ENCODE assay signal across 2 cellular contexts in the genomic region with DNA sequence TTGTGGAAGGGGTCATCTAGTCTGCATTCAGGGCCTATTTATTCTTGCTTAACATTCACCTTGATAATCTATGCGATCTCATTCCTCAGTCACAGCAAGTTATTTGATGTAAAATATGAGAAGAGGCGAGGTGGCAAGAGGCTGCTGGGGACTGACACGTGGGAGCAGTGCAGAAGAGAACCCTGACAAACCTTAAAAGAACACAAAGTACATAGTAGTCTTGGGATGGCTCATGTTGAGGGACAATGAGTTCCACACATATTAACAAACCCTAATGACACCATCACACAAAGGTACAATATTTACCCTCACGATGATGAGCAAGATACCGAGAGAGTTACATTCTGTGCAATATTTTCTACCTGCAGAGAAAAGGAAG.
TF ChIP-seq lines count a peak whose summit lies in the region.

No MANE protein-coding gene starts in this region.

TF ChIP-seq in SK-N-SH, 30 proteins besides CTCF, POLR2A, EP300 and RAD21 (continued from another document):
- TF ChIP-seq TEAD4 (IDR thresholded peaks at IDR 0.05; ENCODE audit: borderline replicate concordance, insufficient read depth) (no peak), RXRA (IDR thresholded peaks at IDR 0.05; ENCODE audit: borderline replicate concordance, low read depth) (no peak), MXI1 (IDR thresholded peaks at IDR 0.05; ENCODE audit: low read depth, low read length) (no peak)
- TF ChIP-seq, protein P1, sequence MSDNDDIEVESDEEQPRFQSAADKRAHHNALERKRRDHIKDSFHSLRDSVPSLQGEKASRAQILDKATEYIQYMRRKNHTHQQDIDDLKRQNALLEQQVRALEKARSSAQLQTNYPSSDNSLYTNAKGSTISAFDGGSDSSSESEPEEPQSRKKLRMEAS (IDR thresholded peaks at IDR 0.05; ENCODE audit: low read depth) = no peak

TF ChIP-seq in SK-N-SH treated with all-trans-retinoic acid at 6 μM for 48 hours, 23 proteins besides CTCF, POLR2A, EP300 and RAD21 (continued from another document):
- TF ChIP-seq SNAI2 (CRISPR knock-in tag; IDR thresholded peaks at IDR 0.05) = no peak
- no peak for TF ChIP-seq BACH2 (CRISPR knock-in tag; IDR thresholded peaks at IDR 0.05; ENCODE audit: borderline replicate concordance)
- TF ChIP-seq, protein P2, sequence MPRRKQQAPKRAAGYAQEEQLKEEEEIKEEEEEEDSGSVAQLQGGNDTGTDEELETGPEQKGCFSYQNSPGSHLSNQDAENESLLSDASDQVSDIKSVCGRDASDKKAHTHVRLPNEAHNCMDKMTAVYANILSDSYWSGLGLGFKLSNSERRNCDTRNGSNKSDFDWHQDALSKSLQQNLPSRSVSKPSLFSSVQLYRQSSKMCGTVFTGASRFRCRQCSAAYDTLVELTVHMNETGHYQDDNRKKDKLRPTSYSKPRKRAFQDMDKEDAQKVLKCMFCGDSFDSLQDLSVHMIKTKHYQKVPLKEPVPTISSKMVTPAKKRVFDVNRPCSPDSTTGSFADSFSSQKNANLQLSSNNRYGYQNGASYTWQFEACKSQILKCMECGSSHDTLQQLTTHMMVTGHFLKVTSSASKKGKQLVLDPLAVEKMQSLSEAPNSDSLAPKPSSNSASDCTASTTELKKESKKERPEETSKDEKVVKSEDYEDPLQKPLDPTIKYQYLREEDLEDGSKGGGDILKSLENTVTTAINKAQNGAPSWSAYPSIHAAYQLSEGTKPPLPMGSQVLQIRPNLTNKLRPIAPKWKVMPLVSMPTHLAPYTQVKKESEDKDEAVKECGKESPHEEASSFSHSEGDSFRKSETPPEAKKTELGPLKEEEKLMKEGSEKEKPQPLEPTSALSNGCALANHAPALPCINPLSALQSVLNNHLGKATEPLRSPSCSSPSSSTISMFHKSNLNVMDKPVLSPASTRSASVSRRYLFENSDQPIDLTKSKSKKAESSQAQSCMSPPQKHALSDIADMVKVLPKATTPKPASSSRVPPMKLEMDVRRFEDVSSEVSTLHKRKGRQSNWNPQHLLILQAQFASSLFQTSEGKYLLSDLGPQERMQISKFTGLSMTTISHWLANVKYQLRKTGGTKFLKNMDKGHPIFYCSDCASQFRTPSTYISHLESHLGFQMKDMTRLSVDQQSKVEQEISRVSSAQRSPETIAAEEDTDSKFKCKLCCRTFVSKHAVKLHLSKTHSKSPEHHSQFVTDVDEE (CRISPR knock-in tag; IDR thresholded peaks at IDR 0.05) = no peak
- TF ChIP-seq RARB (CRISPR knock-in tag; IDR thresholded peaks at IDR 0.05) = no peak
- no peak for TF ChIP-seq ESRRG (CRISPR knock-in tag; IDR thresholded peaks at IDR 0.05)
- no peak for TF ChIP-seq GLIS3 (CRISPR knock-in tag; IDR thresholded peaks at IDR 0.05)
- TF ChIP-seq ARNTL (CRISPR knock-in tag; IDR thresholded peaks at IDR 0.05; ENCODE audit: borderline replicate concordance, low read depth) = no peak
- TF ChIP-seq ZNF565 (CRISPR knock-in tag; conservative IDR thresholded peaks at IDR 0.05; ENCODE audit: low read depth) = no peak
- no peak for TF ChIP-seq PPARA (CRISPR knock-in tag; IDR thresholded peaks at IDR 0.05; ENCODE audit: borderline replicate concordance)
- TF ChIP-seq CREB5 (CRISPR knock-in tag; IDR thresholded peaks at IDR 0.05; ENCODE audit: low read depth) = no peak
- no peak for TF ChIP-seq CSDC2 (CRISPR knock-in tag; IDR thresholded peaks at IDR 0.05)
- TF ChIP-seq ZFP3 (CRISPR knock-in tag; IDR thresholded peaks at IDR 0.05) = no peak
- no peak for TF ChIP-seq ZC3H10 (CRISPR knock-in tag; IDR thresholded peaks at IDR 0.05)
- no peak; the same call in 1 of the 2 replicates for TF ChIP-seq CSRNP3 (CRISPR knock-in tag; IDR thresholded peaks at IDR 0.05)
- no peak for TF ChIP-seq POU6F1 (CRISPR knock-in tag; IDR thresholded peaks at IDR 0.05; ENCODE audit: borderline replicate concordance, low read depth)
- no peak for TF ChIP-seq ZFP30 (CRISPR knock-in tag; IDR thresholded peaks at IDR 0.05)
- TF ChIP-seq ZNF8 (CRISPR knock-in tag; IDR thresholded peaks at IDR 0.05) = no peak
TF ChIP-seq in SK-N-SH treated with all-trans-retinoic acid at 6 μM for 48 hours: peak in this region for 0.
